Comparison of ENCODE assay signal across 8 cellular contexts in genomic region chr18:63131106-63131943, GRCh38.
DNase-seq lines count a peak whose midpoint lies in the region; ATAC-seq and TF ChIP-seq lines count a peak whose summit lies in the region.

No MANE protein-coding gene starts in this region.

- H2BK120ac ChIP-seq in trophoblast cell (ENCODE audit: insufficient read depth, low read length, poor library complexity), result no peak overlapping the region

- H2AFZ ChIP-seq in DND-41 (ENCODE audit: low read depth, low read length), result no peak overlapping the region
- no peak overlapping the region for H2AFZ ChIP-seq in OCI-LY7 (ENCODE audit: low read length)
- H2AFZ ChIP-seq in trophoblast cell (ENCODE audit: insufficient read depth, low read length, poor library complexity), result no peak overlapping the region

- CTCF ChIA-PET in OCI-LY7 (lab: Charles Lee; ENCODE audit: unreplicated experiment), result interaction anchor here (1.5 kb wide), 1 partner anchor 192 kb away, joined by 4 read pairs; no protein-coding TSS in a partner anchor

- no peak overlapping the region for H3K4ac ChIP-seq in trophoblast cell (ENCODE audit: low read depth, low read length)

- H2AK5ac ChIP-seq in trophoblast cell (ENCODE audit: low read length), result no peak overlapping the region

- POLR2A ChIA-PET in OCI-LY7 (lab: Charles Lee), result no interaction called here

- ATAC-seq in DND-41 (ENCODE audit: insufficient read depth, low read depth) (peak; percentile 65), HG02798 (IDR thresholded peaks at IDR 0.05; ENCODE audit: poor library complexity, unreplicated experiment) (peak; percentile 52), gastroesophageal sphincter (peak; percentile 44), GM21825 (IDR thresholded peaks at IDR 0.05; ENCODE audit: unreplicated experiment) (no peak), GM18868 (IDR thresholded peaks at IDR 0.05; ENCODE audit: unreplicated experiment) (no peak)

- H3K36me3 ChIP-seq in DND-41 (ENCODE audit: insufficient read depth, low read length) (peaks cover 34% of the 10 kb centered on the region), OCI-LY7 (ENCODE audit: insufficient read depth, low read length) (no peaks in the 10 kb centered on the region), gastroesophageal sphincter (peaks cover 0 to 17% of the 10 kb centered on the region in 2 donors), trophoblast cell (ENCODE audit: control insufficient read depth in 1 of 2, insufficient read depth in 2 of 2, low read length in 2 of 2) (no peaks in the 10 kb centered on the region)

- H2BK12ac ChIP-seq in trophoblast cell (ENCODE audit: low read length), result no peak overlapping the region

- H4K20me1 ChIP-seq in DND-41 (ENCODE audit: insufficient read depth, low read length) (no peaks in the 10 kb centered on the region), OCI-LY7 (ENCODE audit: insufficient read depth, low read length) (no peaks in the 10 kb centered on the region)

- H4K12ac ChIP-seq in trophoblast cell (ENCODE audit: low read depth, low read length), result no peak overlapping the region

- H3K27ac ChIP-seq in DND-41 (ENCODE audit: low read length) (peak overlapping the region; percentile 62), OCI-LY7 (ENCODE audit: low read depth, low read length, poor library complexity, severe bottlenecking) (no peak overlapping the region), gastroesophageal sphincter (peak overlapping the region in 3 of 4 donors; percentile 60 to 64 (median 62)), trophoblast cell (ENCODE audit: low read depth, low read length) (no peak overlapping the region)

- H3K4me1 ChIP-seq in DND-41 (ENCODE audit: insufficient read depth, low read length) (0 out of 2 replicates have a peak, but pooled peaks cover 10% of the 10 kb centered on the region), OCI-LY7 (ENCODE audit: insufficient read depth, low read length, poor library complexity, severe bottlenecking) (peaks cover 4% of the 10 kb centered on the region), gastroesophageal sphincter (peaks cover 0 to 26% (median 11%) of the 10 kb centered on the region in 3 donors), trophoblast cell (ENCODE audit: control insufficient read depth in 1 of 2, insufficient read depth in 2 of 2, low read length in 2 of 2) (peaks cover 0 to under 1% of the 10 kb centered on the region in 2 experiments)

- H3K4me2 ChIP-seq in DND-41 (ENCODE audit: insufficient read depth, low read length), result no peak overlapping the region
- peak overlapping the region; percentile 4; the same call in 1 of the 2 replicates for H3K4me2 ChIP-seq in OCI-LY7 (ENCODE audit: low read length)
- H3K4me2 ChIP-seq in trophoblast cell (ENCODE audit: low read length), result no peak overlapping the region

- H3K9me2 ChIP-seq in OCI-LY7 (ENCODE audit: insufficient read depth, low read length), result no peaks in the 10 kb centered on the region

- H3K14ac ChIP-seq in trophoblast cell (ENCODE audit: low read length), result no peak overlapping the region

- TF ChIP-seq EP300 in gastroesophageal sphincter (IDR thresholded peaks at IDR 0.05), result no peak

- DNase-seq in DND-41 (peak; percentile 52), OCI-LY7 (ENCODE audit: low spot score) (peak; percentile 50), trophoblast cell (peak; percentile 53 to 83)
- peak; percentile 78 for DNase-seq in activated effector memory CD4-positive, alpha-beta T cell treated with anti-CD3 and anti-CD28 coated beads, Interleukin-2, amount 50 U/mL, for 16 hours

- no peak overlapping the region for H3K18ac ChIP-seq in trophoblast cell (ENCODE audit: low read length)

- no peak overlapping the region for H4K8ac ChIP-seq in trophoblast cell (ENCODE audit: low read depth, low read length)

- H3K23ac ChIP-seq in trophoblast cell (ENCODE audit: low read length), result no peak overlapping the region

- no peak overlapping the region for H4K91ac ChIP-seq in trophoblast cell (ENCODE audit: low read depth, low read length)

- no TSS peak for BruUV-seq in OCI-LY7 (replicated peaks; lab: Mats Ljungman, UMichigan)

- H2BK5ac ChIP-seq in trophoblast cell (ENCODE audit: low read depth, low read length, poor library complexity), result no peak overlapping the region

- TF ChIP-seq CTCF in DND-41 (IDR thresholded peaks at IDR 0.05; ENCODE audit: borderline replicate concordance, extremely low read depth, low read length, poor library complexity, severe bottlenecking) (peak; percentile 72), OCI-LY7 (conservative IDR thresholded peaks at IDR 0.05; ENCODE audit: low read length) (peak; percentile 77), gastroesophageal sphincter (IDR thresholded peaks at IDR 0.05) (peak; percentile 48 to 80 (median 64))

- H3K4me3 ChIP-seq in DND-41 (ENCODE audit: low read depth in 1 of 2, low read length in 2 of 2) (no peak overlapping the region), OCI-LY7 (ENCODE audit: low read depth, low read length, poor library complexity, severe bottlenecking) (no peak overlapping the region), gastroesophageal sphincter (no peak overlapping the region), trophoblast cell (ENCODE audit: low read depth, low read length) (no peak overlapping the region)

- no peaks in the 10 kb centered on the region for H3K27me3 ChIP-seq in DND-41 (ENCODE audit: insufficient read depth, low read length, poor library complexity)
- no peaks in the 10 kb centered on the region for H3K27me3 ChIP-seq in gastroesophageal sphincter
- no peaks in the 10 kb centered on the region for H3K27me3 ChIP-seq in trophoblast cell (ENCODE audit: insufficient read depth, low read length)

- TF ChIP-seq POLR2A in gastroesophageal sphincter (IDR thresholded peaks at IDR 0.05), result no peak

- H3K9me3 ChIP-seq in DND-41 (ENCODE audit: insufficient read depth, low read length, severe bottlenecking), result no peaks in the 10 kb centered on the region
- no peaks in the 10 kb centered on the region for H3K9me3 ChIP-seq in OCI-LY7 (ENCODE audit: low read length)
- no peaks in the 10 kb centered on the region for H3K9me3 ChIP-seq in gastroesophageal sphincter
- peaks cover 2% of the 10 kb centered on the region for H3K9me3 ChIP-seq in trophoblast cell (ENCODE audit: insufficient read depth, low read depth, low read length)

- intact Hi-C loops in OCI-LY7 (cut with micrococcal nuclease; ENCODE audit: unreplicated experiment), result loop anchor here (1.0 to 10.0 kb wide), 3 partner anchors 24 to 293 kb away; partner anchors contain the start of gene VPS4B

- WGBS in gastroesophageal sphincter (ENCODE audit: low coverage in 1 of 2), 2 donors, result 25% methylated on average over 5 of the region's 8 CpGs; no CpG with 5 or more reads in 1 of the 2 donors
- WGBS in trophoblast cell (ENCODE audit: extremely low coverage, insufficient coverage, insufficient read length), result no CpG with 5 or more reads among the region's 8 CpGs

- H3K9ac ChIP-seq in DND-41 (ENCODE audit: low read depth, low read length) (no peak overlapping the region), trophoblast cell (ENCODE audit: low read length) (no peak overlapping the region)

- peaks cover 5% of the 10 kb centered on the region for H3K79me1 ChIP-seq in trophoblast cell (ENCODE audit: low read length)

- H3K79me2 ChIP-seq in DND-41 (ENCODE audit: insufficient read depth, low read length) (peaks cover 69% of the 10 kb centered on the region), OCI-LY7 (ENCODE audit: insufficient read depth, low read depth, low read length) (no peaks in the 10 kb centered on the region), trophoblast cell (ENCODE audit: control insufficient read depth, insufficient read depth, low read length, poor library complexity) (no peaks in the 10 kb centered on the region)

Comparison
In these comparisons a context has a peak if more than half of its experiments do, and no peak if none do; other contexts are left out.
1. ATAC-seq: peak in DND-41 (single experiment), HG02798 (single experiment) and gastroesophageal sphincter (single experiment); none in GM21825 (single experiment) and GM18868 (single experiment).
2. H3K27ac ChIP-seq: peak in DND-41 (single experiment) and gastroesophageal sphincter (3 of 4); none in OCI-LY7 (single experiment) and trophoblast cell (single experiment).
3. Peak in every context shown above with its lines, with median percentiles within 50 percentile points of each other: DNase-seq and CTCF ChIP-seq.